Comparison of ENCODE assay signal across 8 cellular contexts in genomic region chr13:41075034-41075433, GRCh38. TPM values are rescaled to one million over a fixed set of nuclear protein-coding genes. Genes with fewer than 3 reads are reported as not detected.
A peak's percentile ranks its signal among the peaks of the same experiment; 100 is the strongest.
DNase-seq lines count a peak whose midpoint lies in the region; ATAC-seq and TF ChIP-seq lines count a peak whose summit lies in the region.

No MANE protein-coding gene starts in this region.

- H3K9ac ChIP-seq in endodermal cell (ENCODE audit: extremely low read depth, low read length, poor library complexity, severe bottlenecking) = no peak overlapping the region

- no peak overlapping the region for H3K4me3 ChIP-seq in endodermal cell (ENCODE audit: low read length)

- H3K4me3 Mint-ChIP-seq in endodermal cell (no peak overlapping the region), nephron progenitor cell (no peak overlapping the region)

- peaks cover 81% of the 10 kb centered on the region for H3K36me3 ChIP-seq in endodermal cell (ENCODE audit: control insufficient read depth, insufficient read depth, low read length)

- no peaks in the 10 kb centered on the region for H3K27me3 Mint-ChIP-seq in endodermal cell (ENCODE audit: insufficient read depth)
- H3K27me3 Mint-ChIP-seq in nephron progenitor cell (ENCODE audit: low read depth, poor library complexity) = no peaks in the 10 kb centered on the region

- peak; percentile 82 for TF ChIP-seq CTCF in 22Rv1 (IDR thresholded peaks at IDR 0.05)
- TF ChIP-seq CTCF in endodermal cell (conservative IDR thresholded peaks at IDR 0.05) = peak; percentile 82
- peak; percentile 44 for TF ChIP-seq CTCF in nephron progenitor cell (IDR thresholded peaks at IDR 0.05)

- H3K4me1 ChIP-seq in endodermal cell (ENCODE audit: control insufficient read depth, insufficient read depth, low read length) = no peaks in the 10 kb centered on the region

- H3K27ac ChIP-seq in 22Rv1 (no peak overlapping the region), endodermal cell (ENCODE audit: low read depth, low read length) (no peak overlapping the region)

- in situ Hi-C loops in G401 (cut with HindIII; ENCODE audit: low sequenced_read_pairs) = no loop called here

- H3K36me3 Mint-ChIP-seq in endodermal cell (ENCODE audit: low read depth) (peaks cover 78% of the 10 kb centered on the region), nephron progenitor cell (ENCODE audit: low read depth) (peaks cover 82% of the 10 kb centered on the region)

- H3K27ac Mint-ChIP-seq in endodermal cell (no peak overlapping the region), nephron progenitor cell (no peak overlapping the region)

- H3K9me3 ChIP-seq in endodermal cell (ENCODE audit: control insufficient read depth, low read length) = peaks cover 21% of the 10 kb centered on the region

- DNase-seq in G401 (ENCODE audit: low spot score) = peak; percentile 46
- peak; percentile 36 for DNase-seq in RPMI8226
- DNase-seq in endodermal cell = no peak
- DNase-seq in nephron progenitor cell = peak; percentile 26
- DNase-seq in stimulated activated naive CD8-positive, alpha-beta T cell treated with anti-CD3 and anti-CD28 coated beads, Interleukin-15, Interleukin-2, amounts not matched to agents 100 U/mL and 50 U/mL, for 24 hours = no peak

- H3K9me3 Mint-ChIP-seq in endodermal cell (peaks cover 21% of the 10 kb centered on the region), nephron progenitor cell (peaks cover 24% of the 10 kb centered on the region)

- no peak for ATAC-seq in GM18517 (IDR thresholded peaks at IDR 0.05; ENCODE audit: unreplicated experiment)
- ATAC-seq in HG03045 (IDR thresholded peaks at IDR 0.05; ENCODE audit: unreplicated experiment) = no peak
- no peak for ATAC-seq in stimulated activated naive CD8-positive, alpha-beta T cell treated with anti-CD3 and anti-CD28 coated beads, Interleukin-15, Interleukin-2, amounts not matched to agents 100 U/mL and 50 U/mL, for 24 hours

- no CpG with 5 or more reads among the region's 1 CpG for WGBS in endodermal cell (ENCODE audit: insufficient coverage in 1 of 2, insufficient read length in 1 of 2), 2 experiments

- no peaks in the 10 kb centered on the region for H3K27me3 ChIP-seq in endodermal cell (ENCODE audit: control insufficient read depth, insufficient read depth, low read length, poor library complexity, severe bottlenecking)

- H3K4me1 Mint-ChIP-seq in endodermal cell (no peaks in the 10 kb centered on the region), nephron progenitor cell (no peaks in the 10 kb centered on the region)

RNA-seq across cellular contexts. Expression of gene WBP4, which starts 13.7 kb away (rescaled TPM):
- total RNA-seq in G401 (2014; rRNA removed; shearing (Covaris generic)) = 9.7 and 16.5 TPM in 2 replicates
- 10 to 100 TPM in 1 of 2 donors, 1 to 10 TPM in 1; 8.9 to 15.2 TPM for total RNA-seq in endodermal cell
- 22.9 TPM for polyA plus RNA-seq in endodermal cell (2013, experiment 1 of 2)
- polyA plus RNA-seq in endodermal cell (2013, experiment 2 of 2) = 20.9 TPM

RNA-seq across cellular contexts. Expression of gene ELF1, which starts 55.9 kb away (rescaled TPM):
- 6.7 and 9.0 TPM in 2 replicates for total RNA-seq in G401 (2014; rRNA removed; shearing (Covaris generic))
- total RNA-seq in endodermal cell = 10 to 100 TPM; 36.0 to 44.1 TPM
- 21.2 TPM for polyA plus RNA-seq in endodermal cell (2013, experiment 1 of 2)
- 20.6 TPM for polyA plus RNA-seq in endodermal cell (2013, experiment 2 of 2)

RNA-seq across cellular contexts. Expression of gene KBTBD6, which starts 57.6 kb away (rescaled TPM):
- total RNA-seq in G401 (2014; rRNA removed; shearing (Covaris generic)) = 10.6 and 13.2 TPM in 2 replicates
- 10 to 100 TPM in 1 of 2 donors, 1 to 10 TPM in 1; 8.5 to 10.2 TPM for total RNA-seq in endodermal cell
- 13.9 TPM for polyA plus RNA-seq in endodermal cell (2013, experiment 1 of 2)
- 13.8 TPM for polyA plus RNA-seq in endodermal cell (2013, experiment 2 of 2)

Comparison
In these comparisons a context has a peak if more than half of its experiments do, and no peak if none do; other contexts are left out.
1. DNase-seq: peak in G401 (single experiment), RPMI8226 (single experiment) and nephron progenitor cell (single experiment); none in endodermal cell (single experiment) and stimulated activated naive CD8-positive, alpha-beta T cell treated with anti-CD3 and anti-CD28 coated beads, Interleukin-15, Interleukin-2, amounts not matched to agents 100 U/mL and 50 U/mL, for 24 hours (single experiment).
2. Peak in every context shown above with its lines, with median percentiles within 50 percentile points of each other: CTCF ChIP-seq.